ENCODE assay signal across 14 cellular contexts in genomic region chr17:42354956-42355843, GRCh38. TPM values are rescaled to one million over a fixed set of nuclear protein-coding genes. Genes with fewer than 3 reads are reported as not detected.
A peak's percentile ranks its signal among the peaks of the same experiment; 100 is the strongest.
DNase-seq lines count a peak whose midpoint lies in the region; TF ChIP-seq lines count a peak whose summit lies in the region.
"Had no signal": no experiment of that assay in that cellular context is flagged by ENCODE, and none has a peak within 500 bp of the region (broad histone marks: within the 10 kb centered on the region; RNA-seq: fewer than 3 reads in every experiment).

No MANE protein-coding gene starts in this region.

- H3K9me3 Mint-ChIP-seq in activated naive CD8-positive, alpha-beta T cell treated with anti-CD3 and anti-CD28 coated beads for 36 hours, result no peaks in the 10 kb centered on the region
- no peaks in the 10 kb centered on the region for H3K9me3 Mint-ChIP-seq in mesothelial cell of epicardium

- peaks cover 23% of the 10 kb centered on the region for H3K36me3 Mint-ChIP-seq in activated naive CD8-positive, alpha-beta T cell treated with anti-CD3 and anti-CD28 coated beads for 36 hours
- peaks cover 1% of the 10 kb centered on the region for H3K36me3 Mint-ChIP-seq in mesothelial cell of epicardium

- no peaks in the 10 kb centered on the region for H3K27me3 Mint-ChIP-seq in activated naive CD8-positive, alpha-beta T cell treated with anti-CD3 and anti-CD28 coated beads for 36 hours
- H3K27me3 Mint-ChIP-seq in mesothelial cell of epicardium (ENCODE audit: low read depth), result no peaks in the 10 kb centered on the region

- H3K4me3 Mint-ChIP-seq in activated naive CD8-positive, alpha-beta T cell treated with anti-CD3 and anti-CD28 coated beads for 36 hours, result peak overlapping the region; percentile 22
- H3K4me3 Mint-ChIP-seq in mesothelial cell of epicardium, result no peak overlapping the region

- DNase-seq in AG09319 (ENCODE audit: extremely low read depth, low read depth) (peak; percentile 44), GM12865 (ENCODE audit: low read depth) (no peak), mesothelial cell of epicardium (ENCODE audit: low spot score in 2 of 2, unreplicated experiment in 2 of 2) (no peak), NCI-H510A treated with DMSO at 0.1 percent for 48 hours (lab: John Stamatoyannopoulos, UW) (no peak), NCI-H2196 treated with DMSO at 0.1 percent for 48 hours (lab: John Stamatoyannopoulos, UW; ENCODE audit: unreplicated experiment) (no peak), ureter (ENCODE audit: low spot score) (no peak), SK-N-DZ (ENCODE audit: low spot score) (no peak)
- DNase-seq in activated naive CD8-positive, alpha-beta T cell treated with anti-CD3 and anti-CD28 coated beads for 36 hours, result no peak
- DNase-seq: anterior cingulate cortex; Caco-2; effector memory CD4-positive, alpha-beta T cell; lower lobe of right lung; NCI-H2081; pancreas had no signal

- TF ChIP-seq CTCF in AG09319 (IDR thresholded peaks at IDR 0.05; ENCODE audit: low read depth, low read length) (no peak), GM12865 (IDR thresholded peaks at IDR 0.05; ENCODE audit: insufficient read depth, low read depth, low read length, missing control alignments) (no peak), mesothelial cell of epicardium (IDR thresholded peaks at IDR 0.05; ENCODE audit: unreplicated experiment) (no peak)

- H3K4me1 Mint-ChIP-seq in activated naive CD8-positive, alpha-beta T cell treated with anti-CD3 and anti-CD28 coated beads for 36 hours, result peaks cover 40% of the 10 kb centered on the region
- peaks cover 2% of the 10 kb centered on the region for H3K4me1 Mint-ChIP-seq in mesothelial cell of epicardium

- peak overlapping the region; percentile 36; the same call in 1 of the 2 replicates for H3K4me3 ChIP-seq in GM12865 (ENCODE audit: low read depth, low read length)
- H3K4me3 ChIP-seq: lower lobe of right lung, pancreas had no signal

- no peak overlapping the region for H3K27ac Mint-ChIP-seq in activated naive CD8-positive, alpha-beta T cell treated with anti-CD3 and anti-CD28 coated beads for 36 hours
- peak overlapping the region; percentile 13 for H3K27ac Mint-ChIP-seq in mesothelial cell of epicardium

RNA-seq across cellular contexts. Expression of gene STAT3, which starts 33.0 kb away (rescaled TPM):
- total RNA-seq in activated naive CD8-positive, alpha-beta T cell treated with anti-CD3 and anti-CD28 coated beads for 36 hours, result 100 to 1,000 TPM; 221 to 223 TPM
- total RNA-seq in mesothelial cell of epicardium (118 to 129 TPM (median 119 TPM) in 3 replicates), ureter (295 TPM)
- 20.7 and 23.9 TPM in 2 replicates for polyA plus RNA-seq in SK-N-DZ (2014; cell fraction: cytosol; rRNA removed)
- polyA plus RNA-seq in SK-N-DZ (2014; cell fraction: nucleus; rRNA removed), result 17.7 and 20.4 TPM in 2 replicates
